1 cellular context compared by ENCODE assay signal in genomic region chr3:42846682-42847522, GRCh38.
A peak's percentile ranks its signal among the peaks of the same experiment; 100 is the strongest.
TF ChIP-seq lines count a peak whose summit lies in the region.

No MANE protein-coding gene starts in this region.

TF ChIP-seq in K562, 482 proteins besides CTCF, POLR2A, EP300 and RAD21 (continued from another document):
- TF ChIP-seq RREB1 (CRISPR knock-in tag; IDR thresholded peaks at IDR 0.05) (peak; percentile 68; the same call in 1 of the 2 replicates), OTX1 (CRISPR knock-in tag; IDR thresholded peaks at IDR 0.05) (0 out of 2 replicates have a peak, but pooled peaks have one; percentile 9), ZBTB11 (CRISPR knock-in tag; IDR thresholded peaks at IDR 0.05) (peak in 1 of 3 experiments; percentile 78; a peak in 2 of 6 replicates), TCF3 (CRISPR knock-in tag; IDR thresholded peaks at IDR 0.05) (peak; percentile 43), MAFF (IDR thresholded peaks at IDR 0.05; ENCODE audit: low read length) (peak; percentile 11; the same call in 1 of the 2 replicates), ZFP36 (IDR thresholded peaks at IDR 0.05; ENCODE audit: low read depth, low read length, partially characterized antibody) (no peak), RBBP5 (IDR thresholded peaks at IDR 0.05; ENCODE audit: borderline replicate concordance, insufficient read depth, low read length, poor library complexity, severe bottlenecking) (peak; percentile 24), RCOR1 (IDR thresholded peaks at IDR 0.05; ENCODE audit: borderline replicate concordance in 1 of 2, low read depth in 2 of 2, low read length in 2 of 2) (peak in 1 of 2 experiments; percentile 88; a peak in 2 of 4 replicates), ZNF316 (IDR thresholded peaks at IDR 0.05) (peak; percentile 21; the same call in 1 of the 2 replicates), TSHZ1 (CRISPR knock-in tag; IDR thresholded peaks at IDR 0.05) (no peak), SMAD4 (CRISPR knock-in tag; conservative IDR thresholded peaks at IDR 0.05) (0 out of 2 replicates have a peak, but pooled peaks have one; percentile 44), L3MBTL2 (IDR thresholded peaks at IDR 0.05) (0 out of 2 replicates have a peak, but pooled peaks have one; percentile 54), CBFA2T3 (IDR thresholded peaks at IDR 0.05) (0 out of 2 replicates have a peak, but pooled peaks have one; percentile 8), CTBP1 (IDR thresholded peaks at IDR 0.05; ENCODE audit: borderline replicate concordance) (peak; percentile 91), CBX3 (IDR thresholded peaks at IDR 0.05; ENCODE audit: borderline replicate concordance in 1 of 2, low read length in 2 of 2) (peak in 1 of 2 experiments; percentile 26; a peak in 1 of 3 replicates), KHSRP (IDR thresholded peaks at IDR 0.05) (no peak), C11orf30 (IDR thresholded peaks at IDR 0.05; ENCODE audit: low read depth) (peak; percentile 35; the same call in 1 of the 2 replicates), SMARCA4 (IDR thresholded peaks at IDR 0.05) (peak; percentile 61; the same call in 1 of the 2 replicates), SOX6 (IDR thresholded peaks at IDR 0.05) (peak; percentile 59), MTA3 (IDR thresholded peaks at IDR 0.05; ENCODE audit: borderline replicate concordance) (0 out of 2 replicates have a peak, but pooled peaks have one; percentile 48), SPI1 (IDR thresholded peaks at IDR 0.05; ENCODE audit: borderline replicate concordance, low read depth, low read length) (peak; percentile 100), MYC (IDR thresholded peaks at IDR 0.05; ENCODE audit: low read depth, low read length) (no peak), MYC (CRISPR knock-in tag; IDR thresholded peaks at IDR 0.05; ENCODE audit: borderline replicate concordance, low read depth) (no peak)
